Comparison of ENCODE assay signal across 13 cellular contexts in genomic region chr9:21294904-21295538, GRCh38. TPM values are rescaled to one million over a fixed set of nuclear protein-coding genes. Genes with fewer than 3 reads are reported as not detected.
DNase-seq lines count a peak whose midpoint lies in the region; ATAC-seq and TF ChIP-seq lines count a peak whose summit lies in the region.
"Had no signal": no experiment of that assay in that cellular context is flagged by ENCODE, and none has a peak within 500 bp of the region (broad histone marks: within the 10 kb centered on the region; RNA-seq: fewer than 3 reads in every experiment).

No MANE protein-coding gene starts in this region.

- CTCF ChIA-PET in PC-3 (lab: Charles Lee) (interaction anchor here (0.8 kb wide), 1 partner anchor 42 kb away, joined by 3 read pairs; no protein-coding TSS in a partner anchor), WTC11 (lab: Charles Lee) (interaction anchor here (1.1 kb wide), 1 partner anchor 31 kb away, joined by 3 read pairs; no protein-coding TSS in a partner anchor)
- CTCF ChIA-PET in naive thymus-derived CD4-positive, alpha-beta T cell (lab: Charles Lee), result interaction anchor here (0.5 kb wide), 1 partner anchor 148 kb away, joined by 3 read pairs; no protein-coding TSS in a partner anchor

- no peak for DNase-seq in PC-3
- no peak for DNase-seq in DMS 273 treated with DMSO at 0.1 percent for 48 hours (lab: John Stamatoyannopoulos, UW)
- DNase-seq in WTC11 (ENCODE audit: low spot score), result no peak
- no peak for DNase-seq in naive thymus-derived CD4-positive, alpha-beta T cell
- no peak for DNase-seq in NCI-H1105 (lab: John Stamatoyannopoulos, UW)
- DNase-seq: activated CD4-positive, alpha-beta T cell treated with anti-CD3 and anti-CD28 coated beads for 1 hour; NCI-H187; stomach had no signal

- no peaks in the 10 kb centered on the region for H3F3A ChIP-seq in PC-3 (ENCODE audit: low read length, unreplicated experiment)

- H3K4me1 ChIP-seq in PC-3 (ENCODE audit: insufficient read depth, low read length), result peaks cover 16% of the 10 kb centered on the region
- no peaks in the 10 kb centered on the region for H3K4me1 ChIP-seq in naive thymus-derived CD4-positive, alpha-beta T cell (ENCODE audit: control insufficient read depth in 2 of 2, insufficient read depth in 2 of 2, low read length in 2 of 2)
- H3K4me1 ChIP-seq: stomach had no signal

- no peak overlapping the region for H3K4me2 ChIP-seq in PC-3 (ENCODE audit: low read length)

- H3K4me1 Mint-ChIP-seq in WTC11, result no peaks in the 10 kb centered on the region
- peaks cover 0 to 6% (median 0%) of the 10 kb centered on the region in 7 donors for H3K4me1 Mint-ChIP-seq in naive thymus-derived CD4-positive, alpha-beta T cell

- no peaks in the 10 kb centered on the region for H4K20me1 ChIP-seq in PC-3 (ENCODE audit: low read length)

- POLR2A ChIA-PET in PC-3 (lab: Charles Lee; ENCODE audit: unreplicated experiment), result no interaction called here
- POLR2A ChIA-PET in WTC11 (lab: Charles Lee), result no interaction called here
- POLR2A ChIA-PET in naive thymus-derived CD4-positive, alpha-beta T cell (lab: Charles Lee), result no interaction called here

- no peaks in the 10 kb centered on the region for H3K79me2 ChIP-seq in PC-3 (ENCODE audit: low read length)

- 0 out of 2 replicates have a peak, but pooled peaks cover 4% of the 10 kb centered on the region for H3K9me3 Mint-ChIP-seq in WTC11
- H3K9me3 Mint-ChIP-seq in naive thymus-derived CD4-positive, alpha-beta T cell, result peaks cover 0 to 4% (median 0%) of the 10 kb centered on the region in 11 donors
- H3K9me3 Mint-ChIP-seq: activated naive CD4-positive, alpha-beta T cell treated with anti-CD3 and anti-CD28 coated beads, Interleukin-2, amount 50 U/mL, for 72 hours had no signal

- TF ChIP-seq CTCF in PC-3 (conservative IDR thresholded peaks at IDR 0.05; ENCODE audit: low read depth, low read length) (no peak), WTC11 (IDR thresholded peaks at IDR 0.05) (no peak)

- no peak overlapping the region for H3K27ac Mint-ChIP-seq in WTC11
- no peak overlapping the region for H3K27ac Mint-ChIP-seq in naive thymus-derived CD4-positive, alpha-beta T cell
- H3K27ac Mint-ChIP-seq: activated naive CD4-positive, alpha-beta T cell treated with anti-CD3 and anti-CD28 coated beads, Interleukin-2, amount 50 U/mL, for 72 hours had no signal

- H3K9me3 ChIP-seq in PC-3 (ENCODE audit: low read length), result no peaks in the 10 kb centered on the region
- H3K9me3 ChIP-seq in naive thymus-derived CD4-positive, alpha-beta T cell (ENCODE audit: control insufficient read depth in 2 of 3, low read length in 3 of 3), result no peaks in the 10 kb centered on the region
- H3K9me3 ChIP-seq: stomach had no signal

- no peaks in the 10 kb centered on the region for H3K36me3 Mint-ChIP-seq in WTC11
- H3K36me3 Mint-ChIP-seq in naive thymus-derived CD4-positive, alpha-beta T cell, result no peaks in the 10 kb centered on the region
- H3K36me3 Mint-ChIP-seq: activated naive CD4-positive, alpha-beta T cell treated with anti-CD3 and anti-CD28 coated beads, Interleukin-2, amount 50 U/mL, for 72 hours had no signal

- intact Hi-C loops in PC-3 (cut with micrococcal nuclease), result no loop called here
- intact Hi-C loops in naive thymus-derived CD4-positive, alpha-beta T cell (cut with micrococcal nuclease), result no loop called here

- no peaks in the 10 kb centered on the region for H3K36me3 ChIP-seq in PC-3 (ENCODE audit: low read depth, low read length)
- no peaks in the 10 kb centered on the region for H3K36me3 ChIP-seq in naive thymus-derived CD4-positive, alpha-beta T cell (ENCODE audit: control insufficient read depth in 2 of 3, insufficient read depth in 3 of 3, low read length in 3 of 3)
- H3K36me3 ChIP-seq: stomach had no signal

- H3K9me2 ChIP-seq in PC-3 (replicated peaks; ENCODE audit: low read length), result no peaks in the 10 kb centered on the region

- H3K27me3 Mint-ChIP-seq in WTC11 (ENCODE audit: low read depth), result peaks cover 27% of the 10 kb centered on the region
- peaks cover 16 to 30% (median 22%) of the 10 kb centered on the region in 5 donors for H3K27me3 Mint-ChIP-seq in naive thymus-derived CD4-positive, alpha-beta T cell

- 0 out of 2 replicates have a peak overlapping the region, but pooled peaks have one; percentile 11 for H3K4me3 ChIP-seq in GM08714 (ENCODE audit: low read length)
- no peak overlapping the region for H3K4me3 ChIP-seq in PC-3 (ENCODE audit: low read length)
- H3K4me3 ChIP-seq in naive thymus-derived CD4-positive, alpha-beta T cell (ENCODE audit: low read length), result no peak overlapping the region
- H3K4me3 ChIP-seq: stomach had no signal

- no peak overlapping the region for H3K4me3 Mint-ChIP-seq in WTC11
- no peak overlapping the region for H3K4me3 Mint-ChIP-seq in naive thymus-derived CD4-positive, alpha-beta T cell

- ATAC-seq in GM19438 (IDR thresholded peaks at IDR 0.05; ENCODE audit: low read depth, unreplicated experiment) (peak; percentile 86), HG03039 (IDR thresholded peaks at IDR 0.05; ENCODE audit: unreplicated experiment) (peak; percentile 55), PC-3 (no peak), WTC11 (no peak)
- ATAC-seq in naive thymus-derived CD4-positive, alpha-beta T cell, result no peak

- H2AFZ ChIP-seq in PC-3 (ENCODE audit: low read length), result no peak overlapping the region

- no peaks in the 10 kb centered on the region for H3K27me3 ChIP-seq in PC-3 (ENCODE audit: low read length)
- no peaks in the 10 kb centered on the region for H3K27me3 ChIP-seq in naive thymus-derived CD4-positive, alpha-beta T cell (ENCODE audit: control insufficient read depth in 2 of 2, insufficient read depth in 2 of 2, low read length in 2 of 2)
- H3K27me3 ChIP-seq: stomach had no signal

- H3K9ac ChIP-seq in PC-3 (ENCODE audit: low read length), result no peak overlapping the region

- peak overlapping the region; percentile 3; the same call in 1 of the 2 replicates for H3K27ac ChIP-seq in PC-3 (ENCODE audit: low read length)
- H3K27ac ChIP-seq in naive thymus-derived CD4-positive, alpha-beta T cell (ENCODE audit: low read depth, low read length), result no peak overlapping the region
- H3K27ac ChIP-seq: stomach had no signal

- no TSS peak for BruUV-seq in PC-3 (replicated peaks; lab: Mats Ljungman, UMichigan)

TF ChIP-seq in WTC11, 78 proteins besides CTCF, POLR2A, EP300 and RAD21:
- TF ChIP-seq, protein P1, sequence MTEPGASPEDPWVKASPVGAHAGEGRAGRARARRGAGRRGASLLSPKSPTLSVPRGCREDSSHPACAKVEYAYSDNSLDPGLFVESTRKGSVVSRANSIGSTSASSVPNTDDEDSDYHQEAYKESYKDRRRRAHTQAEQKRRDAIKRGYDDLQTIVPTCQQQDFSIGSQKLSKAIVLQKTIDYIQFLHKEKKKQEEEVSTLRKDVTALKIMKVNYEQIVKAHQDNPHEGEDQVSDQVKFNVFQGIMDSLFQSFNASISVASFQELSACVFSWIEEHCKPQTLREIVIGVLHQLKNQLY (CRISPR knock-in tag; IDR thresholded peaks at IDR 0.05), result no peak
- TF ChIP-seq NFYB (CRISPR knock-in tag; conservative IDR thresholded peaks at IDR 0.05; ENCODE audit: low read depth) (no peak), ZNF416 (CRISPR knock-in tag; IDR thresholded peaks at IDR 0.05) (no peak)

RNA-seq across cellular contexts. Expression of gene IFNA5, which starts 10.1 kb away (rescaled TPM):
- total RNA-seq in PC-3 (2014; rRNA removed) (not detected in 2 replicates), WTC11 (2021) (not detected in 3 replicates)
- not detected for total RNA-seq in naive thymus-derived CD4-positive, alpha-beta T cell
- polyA plus RNA-seq in naive thymus-derived CD4-positive, alpha-beta T cell, result not detected
- total RNA-seq: activated naive CD4-positive, alpha-beta T cell treated with anti-CD3 and anti-CD28 coated beads, Interleukin-2, amount 50 U/mL, for 72 hours; RPMI7951 had no signal
- polyA plus RNA-seq: stomach had no signal

RNA-seq across cellular contexts. Expression of gene KLHL9, which starts 40.2 kb away (rescaled TPM):
- 7.5 and 11.2 TPM in 2 replicates for total RNA-seq in PC-3 (2014; rRNA removed)
- total RNA-seq in WTC11 (2021), result 15.6 to 17.4 TPM (median 16.1 TPM) in 3 replicates
- 10 to 100 TPM; 11.8 to 37.7 (median 19.1) TPM for total RNA-seq in naive thymus-derived CD4-positive, alpha-beta T cell
- 10 to 100 TPM; 21.1 to 23.0 TPM for polyA plus RNA-seq in naive thymus-derived CD4-positive, alpha-beta T cell

RNA-seq across cellular contexts. Expression of gene IFNA14, which starts 55.2 kb away (rescaled TPM):
- total RNA-seq in PC-3 (2014; rRNA removed), result not detected in 2 replicates
- total RNA-seq in WTC11 (2021), result not detected in 3 replicates
- not detected for total RNA-seq in naive thymus-derived CD4-positive, alpha-beta T cell
- not detected for polyA plus RNA-seq in naive thymus-derived CD4-positive, alpha-beta T cell
- total RNA-seq: activated naive CD4-positive, alpha-beta T cell treated with anti-CD3 and anti-CD28 coated beads, Interleukin-2, amount 50 U/mL, for 72 hours; RPMI7951; stomach had no signal
- polyA plus RNA-seq: stomach had no signal

RNA-seq across cellular contexts. Expression of gene IFNA6, which starts 55.7 kb away (rescaled TPM):
- total RNA-seq in PC-3 (2014; rRNA removed) (not detected in 2 replicates), WTC11 (2021) (not detected in 3 replicates)
- total RNA-seq in naive thymus-derived CD4-positive, alpha-beta T cell, result not detected
- polyA plus RNA-seq in naive thymus-derived CD4-positive, alpha-beta T cell, result not detected
- total RNA-seq: activated naive CD4-positive, alpha-beta T cell treated with anti-CD3 and anti-CD28 coated beads, Interleukin-2, amount 50 U/mL, for 72 hours; RPMI7951; stomach had no signal
- polyA plus RNA-seq: stomach had no signal

Comparison
In these comparisons a context has a peak if more than half of its experiments do, and no peak if none do; other contexts are left out.
1. ATAC-seq: peak in GM19438 (single experiment) and HG03039 (single experiment); none in PC-3 (single experiment), WTC11 (single experiment) and naive thymus-derived CD4-positive, alpha-beta T cell (single experiment).